In genomic region chr1:202807926-202808757, GRCh38 we compare ENCODE assay signal across 1 cellular context.
A peak's percentile ranks its signal among the peaks of the same experiment; 100 is the strongest.
TF ChIP-seq lines count a peak whose summit lies in the region.

TSS of gene KDM5B (minus strand) at chr1:202808421. CDS start at chr1:202808305, 116 bp downstream.

TF ChIP-seq in HepG2, 621 proteins besides CTCF, POLR2A, EP300 and RAD21 (continued from another document and continues in another):
- no peak for TF ChIP-seq ZFP82 (CRISPR knock-in tag; IDR thresholded peaks at IDR 0.05; ENCODE audit: borderline replicate concordance)
- no peak for TF ChIP-seq ARID2 (CRISPR knock-in tag; IDR thresholded peaks at IDR 0.05; ENCODE audit: borderline replicate concordance)
- no peak for TF ChIP-seq FOXA1 (IDR thresholded peaks at IDR 0.05)
- TF ChIP-seq FOXA1 (CRISPR knock-in tag; IDR thresholded peaks at IDR 0.05): peak; percentile 68
- TF ChIP-seq ARID5B (CRISPR knock-in tag; IDR thresholded peaks at IDR 0.05): peak; percentile 65; the same call in 1 of the 2 replicates
- peak; percentile 75; the same call in 1 of the 2 replicates for TF ChIP-seq ZNF280B (CRISPR knock-in tag; IDR thresholded peaks at IDR 0.05; ENCODE audit: borderline replicate concordance)
- no peak for TF ChIP-seq NFE2L2 (IDR thresholded peaks at IDR 0.05; ENCODE audit: low read length)
- no peak for TF ChIP-seq ZNF850 (CRISPR knock-in tag; conservative IDR thresholded peaks at IDR 0.05)
- TF ChIP-seq KLF6 (CRISPR knock-in tag; IDR thresholded peaks at IDR 0.05): peak; percentile 95
- no peak for TF ChIP-seq PBX3 (CRISPR knock-in tag; IDR thresholded peaks at IDR 0.05; ENCODE audit: borderline replicate concordance)
- TF ChIP-seq HMG20A (CRISPR knock-in tag; IDR thresholded peaks at IDR 0.05; ENCODE audit: borderline replicate concordance): peak; percentile 42; the same call in 1 of the 2 replicates
- no peak for TF ChIP-seq ZNF816 (CRISPR knock-in tag; IDR thresholded peaks at IDR 0.05; ENCODE audit: borderline replicate concordance)
- TF ChIP-seq DDIT3 (CRISPR knock-in tag; IDR thresholded peaks at IDR 0.05): no peak
- TF ChIP-seq BHLHE40 (IDR thresholded peaks at IDR 0.05; ENCODE audit: low read length): no peak
- TF ChIP-seq ELK4 (CRISPR knock-in tag; IDR thresholded peaks at IDR 0.05; ENCODE audit: borderline replicate concordance): no peak
- no peak for TF ChIP-seq HNF4A (CRISPR knock-in tag; IDR thresholded peaks at IDR 0.05)
- peak; percentile 32; the same call in 1 of the 2 replicates for TF ChIP-seq ZNF614 (CRISPR knock-in tag; IDR thresholded peaks at IDR 0.05; ENCODE audit: borderline replicate concordance)
- TF ChIP-seq THAP8 (CRISPR knock-in tag; IDR thresholded peaks at IDR 0.05; ENCODE audit: borderline replicate concordance): no peak
- TF ChIP-seq CCDC6 (CRISPR knock-in tag; IDR thresholded peaks at IDR 0.05): peak; percentile 90; the same call in 1 of the 2 replicates
- TF ChIP-seq ZHX1 (CRISPR knock-in tag; IDR thresholded peaks at IDR 0.05; ENCODE audit: low read depth): no peak
- 0 out of 2 replicates have a peak, but pooled peaks have one; percentile 22 for TF ChIP-seq ZXDC (CRISPR knock-in tag; IDR thresholded peaks at IDR 0.05)
- no peak for TF ChIP-seq CERS6 (CRISPR knock-in tag; IDR thresholded peaks at IDR 0.05)
- no peak for TF ChIP-seq ZNF24 (IDR thresholded peaks at IDR 0.05)
- no peak for TF ChIP-seq ZSCAN30 (CRISPR knock-in tag; IDR thresholded peaks at IDR 0.05)
- peak; percentile 68; the same call in 1 of the 2 replicates for TF ChIP-seq ZNF841 (CRISPR knock-in tag; IDR thresholded peaks at IDR 0.05; ENCODE audit: borderline replicate concordance)
- no peak for TF ChIP-seq MZF1 (CRISPR knock-in tag; IDR thresholded peaks at IDR 0.05; ENCODE audit: borderline replicate concordance)
- peak; percentile 80 for TF ChIP-seq SALL1 (CRISPR knock-in tag; IDR thresholded peaks at IDR 0.05)
- no peak for TF ChIP-seq AKNA (CRISPR knock-in tag; IDR thresholded peaks at IDR 0.05; ENCODE audit: borderline replicate concordance)
- TF ChIP-seq TCF7L2 (IDR thresholded peaks at IDR 0.05; ENCODE audit: low read depth, low read length): no peak
- no peak for TF ChIP-seq CHD4 (IDR thresholded peaks at IDR 0.05; ENCODE audit: borderline replicate concordance, low read length)
- 0 out of 2 replicates have a peak, but pooled peaks have one; percentile 53 for TF ChIP-seq ZNF770 (CRISPR knock-in tag; IDR thresholded peaks at IDR 0.05)
- TF ChIP-seq RFX1 (IDR thresholded peaks at IDR 0.05): no peak
- no peak for TF ChIP-seq ZNF766 (CRISPR knock-in tag; IDR thresholded peaks at IDR 0.05; ENCODE audit: borderline replicate concordance)
- TF ChIP-seq SRF (IDR thresholded peaks at IDR 0.05; ENCODE audit: low read depth, low read length): no peak
